1 cellular context compared by ENCODE assay signal in genomic region chr11:63478896-63479295, GRCh38.
TF ChIP-seq lines count a peak whose summit lies in the region.

No MANE protein-coding gene starts in this region.

TF ChIP-seq in GM23338, 12 proteins besides CTCF, POLR2A, EP300 and RAD21 (continued from another document):
- TF ChIP-seq ZNF462 (CRISPR knock-in tag; IDR thresholded peaks at IDR 0.05) (no peak), EZH2phosphoT487 (IDR thresholded peaks at IDR 0.05; ENCODE audit: unreplicated experiment) (no peak), JUNB (IDR thresholded peaks at IDR 0.05; ENCODE audit: unreplicated experiment) (no peak)
